ENCODE assay signal across 19 cellular contexts in genomic region chr5:158641016-158641415, GRCh38.
"Had no signal": no experiment of that assay in that cellular context is flagged by ENCODE, and none has a peak within 500 bp of the region (broad histone marks: within the 10 kb centered on the region; RNA-seq: fewer than 3 reads in every experiment).

No MANE protein-coding gene starts in this region.

- H3K4me3 Mint-ChIP-seq: IgD-negative memory B cell had no signal

- H3K4me2 ChIP-seq: KMS-11 had no signal

- H3K9me3 Mint-ChIP-seq: IgD-negative memory B cell had no signal

- DNase-seq: NCI-H1092, NCI-H1105 treated with DMSO at 0.1 percent for 48 hours, NCI-H1417 treated with DMSO at 0.1 percent for 48 hours, NCI-H146, NCI-H1930, NCI-H2081, NCI-H2107, NCI-H446, NCI-H510A, NCI-H524 treated with DMSO at 0.1 percent for 48 hours, NCI-H69, NCI-H774, Right ventricle myocardium superior, RPMI8226, T-helper 1 cell had no signal

- H3K9ac ChIP-seq: KMS-11 had no signal

- H3K4me3 ChIP-seq: K562 had no signal

- H3K27ac Mint-ChIP-seq: IgD-negative memory B cell had no signal

- H3K36me3 Mint-ChIP-seq: IgD-negative memory B cell had no signal

- H3K27me3 Mint-ChIP-seq: IgD-negative memory B cell had no signal

- H3K27ac ChIP-seq: HL-60, KMS-11 had no signal
